Comparison of ENCODE assay signal across 22 cellular contexts in the genomic region with DNA sequence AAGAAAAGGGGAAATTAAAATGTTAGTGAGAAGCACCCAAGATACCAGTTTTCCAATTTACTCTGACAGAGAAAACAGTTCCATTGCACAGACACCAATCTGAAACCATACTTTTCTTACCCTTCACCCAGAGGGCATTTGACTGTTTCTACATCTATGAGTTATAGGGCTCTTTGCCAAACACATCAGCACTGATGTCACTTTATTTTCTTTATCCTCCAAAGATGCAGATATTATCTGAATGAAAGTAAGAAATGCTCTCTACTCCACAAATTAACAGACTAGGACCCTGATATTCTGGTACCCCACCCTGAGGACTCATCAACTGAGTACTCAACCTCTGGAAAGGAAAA. TPM values are rescaled to one million over a fixed set of nuclear protein-coding genes. Genes with fewer than 3 reads are reported as not detected.
DNase-seq lines count a peak whose midpoint lies in the region; ATAC-seq and TF ChIP-seq lines count a peak whose summit lies in the region.
"Had no signal": no experiment of that assay in that cellular context is flagged by ENCODE, and none has a peak within 500 bp of the region (broad histone marks: within the 10 kb centered on the region; RNA-seq: fewer than 3 reads in every experiment).

No MANE protein-coding gene starts in this region.

- no peaks in the 10 kb centered on the region for H3K9me3 Mint-ChIP-seq in GM23338

- TF ChIP-seq EP300 in stomach (IDR thresholded peaks at IDR 0.05): no peak

- H4K20me1 ChIP-seq in GM23338 (replicated peaks; ENCODE audit: insufficient read depth): 0 out of 2 replicates have a peak, but pooled peaks cover 8% of the 10 kb centered on the region

- H3K27ac ChIP-seq in GM23338 (ENCODE audit: low read depth): no peak overlapping the region
- H3K27ac ChIP-seq in stomach: no peak overlapping the region
- H3K27ac ChIP-seq: esophagus muscularis mucosa, KMS-11, neutrophil, PC-9 had no signal

- peaks cover 37% of the 10 kb centered on the region for H3K4me1 Mint-ChIP-seq in GM23338
- H3K4me1 Mint-ChIP-seq: activated CD8-positive, alpha-beta memory T cell treated with anti-CD3 and anti-CD28 coated beads, Interleukin-2, amount 10 ng/mL, durations not matched to agents 7 days and 5 days had no signal

- H3F3A ChIP-seq in GM23338 (replicated peaks; ENCODE audit: low read depth): no peaks in the 10 kb centered on the region; the same call in 1 of the 2 replicates

- no peak overlapping the region for H2AFZ ChIP-seq in GM23338
- H2AFZ ChIP-seq: PC-9 had no signal

- H3K4me1 ChIP-seq in GM23338 (ENCODE audit: insufficient read depth) (peaks cover 30% of the 10 kb centered on the region), stomach (no peaks in the 10 kb centered on the region)
- H3K4me1 ChIP-seq: esophagus muscularis mucosa had no signal

- H3K4me3 Mint-ChIP-seq in GM23338: no peak overlapping the region; the same call in 2 of the 3 replicates
- H3K4me3 Mint-ChIP-seq: activated CD8-positive, alpha-beta memory T cell treated with anti-CD3 and anti-CD28 coated beads, Interleukin-2, amount 10 ng/mL, durations not matched to agents 7 days and 5 days had no signal

- ATAC-seq in GM23338 (no peak), HG02870 (IDR thresholded peaks at IDR 0.05; ENCODE audit: unreplicated experiment) (no peak)
- ATAC-seq: activated CD8-positive, alpha-beta memory T cell treated with anti-CD3 and anti-CD28 coated beads, Interleukin-2, amount 10 ng/mL, durations not matched to agents 7 days and 5 days had no signal

- no peak for TF ChIP-seq POLR2A in stomach (IDR thresholded peaks at IDR 0.05)

- intact Hi-C loops in stomach (cut with DNase I; ENCODE audit: low total_unique reads): no loop called here

- H3K36me3 Mint-ChIP-seq in GM23338 (ENCODE audit: low read depth): peaks cover 82% of the 10 kb centered on the region

- H3K27ac Mint-ChIP-seq in GM23338: peak overlapping the region; percentile 51
- H3K27ac Mint-ChIP-seq: activated CD8-positive, alpha-beta memory T cell treated with anti-CD3 and anti-CD28 coated beads, Interleukin-2, amount 10 ng/mL, durations not matched to agents 7 days and 5 days had no signal

- peak overlapping the region; percentile 19; the same call in 1 of the 2 replicates for H3K4me2 ChIP-seq in GM23338
- H3K4me2 ChIP-seq: KMS-11, PC-9 had no signal

- H3K27me3 Mint-ChIP-seq in GM23338 (ENCODE audit: insufficient read depth, low read depth, poor library complexity): peaks cover 6% of the 10 kb centered on the region
- H3K27me3 Mint-ChIP-seq: activated CD8-positive, alpha-beta memory T cell treated with anti-CD3 and anti-CD28 coated beads, Interleukin-2, amount 10 ng/mL, durations not matched to agents 7 days and 5 days had no signal

- H3K27me3 ChIP-seq in GM23338 (ENCODE audit: insufficient read depth) (no peaks in the 10 kb centered on the region), stomach (no peaks in the 10 kb centered on the region)
- H3K27me3 ChIP-seq: esophagus muscularis mucosa, neutrophil had no signal

- no peaks in the 10 kb centered on the region for H3K79me2 ChIP-seq in GM23338 (replicated peaks; ENCODE audit: insufficient read depth)

- H3K36me3 ChIP-seq in GM23338 (ENCODE audit: insufficient read depth): peaks cover 60% of the 10 kb centered on the region
- peaks cover 96 to 100% (median 100%) of the 10 kb centered on the region in 4 donors for H3K36me3 ChIP-seq in stomach

- TF ChIP-seq CTCF in GM23338 (conservative IDR thresholded peaks at IDR 0.05; ENCODE audit: low read depth in 2 of 2) (no peak), stomach (IDR thresholded peaks at IDR 0.05) (no peak)

- peak; percentile 9 for DNase-seq in AG08395 (ENCODE audit: low spot score)
- no peak for DNase-seq in GM23338 (ENCODE audit: low spot score)
- peak; percentile 26 for DNase-seq in amniotic epithelial cell (ENCODE audit: low read depth)
- DNase-seq in fibroblast of peridontal ligament (ENCODE audit: extremely low read depth): peak; percentile 54
- DNase-seq in stomach: no peak
- DNase-seq in ecto neural progenitor cell (ENCODE audit: low spot score): no peak
- DNase-seq in NCI-H1694 (lab: John Stamatoyannopoulos, UW): no peak
- DNase-seq: ACHN; activated CD8-positive, alpha-beta memory T cell treated with anti-CD3 and anti-CD28 coated beads, Interleukin-2, amount 10 ng/mL, durations not matched to agents 7 days and 5 days; activated naive CD4-positive, alpha-beta T cell treated with Interleukin-2 at 50 U/mL for 16 hours; NCI-H1417; NCI-H2171; NCI-H774; PC-9; stimulated activated CD4-positive, alpha-beta T cell treated with anti-CD3 and anti-CD28 coated beads, Interleukin-15, amount 100 ng/mL, for 24 hours had no signal

- no peaks in the 10 kb centered on the region for H3K9me3 ChIP-seq in stomach
- H3K9me3 ChIP-seq: esophagus muscularis mucosa, neutrophil had no signal

- no peak overlapping the region for H3K4me3 ChIP-seq in GM23338
- H3K4me3 ChIP-seq in stomach: no peak overlapping the region
- H3K4me3 ChIP-seq: esophagus muscularis mucosa, PC-9 had no signal

- H3K9me2 ChIP-seq in GM23338 (ENCODE audit: insufficient read depth): no peaks in the 10 kb centered on the region

TF ChIP-seq in GM23338, 12 proteins besides CTCF, POLR2A, EP300 and RAD21:
- TF ChIP-seq NANOG (IDR thresholded peaks at IDR 0.05; ENCODE audit: borderline replicate concordance) (no peak), ZNF114 (CRISPR knock-in tag; IDR thresholded peaks at IDR 0.05) (no peak), ZNF331 (CRISPR knock-in tag; IDR thresholded peaks at IDR 0.05; ENCODE audit: low read depth) (no peak)

RNA-seq across cellular contexts. Expression of a gene that starts 24.2 kb away (rescaled TPM):
- 56.7 and 84.9 TPM in 2 replicates for total RNA-seq in GM23338 (2014; rRNA removed; shearing (Covaris generic))
- 18.4 and 21.8 TPM in 2 replicates for polyA plus RNA-seq in GM23338 (2016; fragmentation: Nextera tagmentation; extraction: Ambion mirVana)
- 100 to 1,000 TPM in 1 of 5 donors, 10 to 100 TPM in 3, 1 to 10 TPM in 1; 9.3 to 117 (median 56.0) TPM for total RNA-seq in stomach
- 10 to 100 TPM; 15.7 to 29.3 (median 25.4) TPM for polyA plus RNA-seq in stomach

RNA-seq across cellular contexts. Expression of a gene that starts 33.9 kb away (rescaled TPM):
- 87.1 and 104 TPM in 2 replicates for total RNA-seq in GM23338 (2014; rRNA removed; shearing (Covaris generic))
- polyA plus RNA-seq in GM23338 (2016; fragmentation: Nextera tagmentation; extraction: Ambion mirVana) (52.1 and 58.2 TPM in 2 replicates), stomach (10 to 100 TPM; 42.4 to 57.0 (median 49.2) TPM)
- 100 to 1,000 TPM in 4 of 5 donors, 10 to 100 TPM in 1; 64.8 to 243 (median 124) TPM for total RNA-seq in stomach

RNA-seq across cellular contexts. Expression of a gene that starts 34.0 kb away (rescaled TPM):
- total RNA-seq in GM23338 (2014; rRNA removed; shearing (Covaris generic)): 45.9 and 47.5 TPM in 2 replicates
- polyA plus RNA-seq in GM23338 (2016; fragmentation: Nextera tagmentation; extraction: Ambion mirVana) (36.0 and 37.4 TPM in 2 replicates), stomach (10 to 100 TPM; 14.5 to 37.0 (median 34.6) TPM)
- 100 to 1,000 TPM in 1 of 5 donors, 10 to 100 TPM in 4; 18.2 to 123 (median 71.0) TPM for total RNA-seq in stomach

RNA-seq across cellular contexts. Expression of a gene that starts 46.8 kb away (rescaled TPM):
- total RNA-seq in GM23338 (2014; rRNA removed; shearing (Covaris generic)): 84.4 and 104 TPM in 2 replicates
- 44.1 and 55.0 TPM in 2 replicates for polyA plus RNA-seq in GM23338 (2016; fragmentation: Nextera tagmentation; extraction: Ambion mirVana)
- total RNA-seq in stomach: 100 to 1,000 TPM in 3 of 5 donors, 10 to 100 TPM in 2; 85.8 to 267 (median 148) TPM
- 10 to 100 TPM; 39.4 to 45.1 (median 40.7) TPM for polyA plus RNA-seq in stomach

RNA-seq across cellular contexts. Expression of a gene that starts 57.7 kb away (rescaled TPM):
- 0.50 and 0.69 TPM in 2 replicates for total RNA-seq in GM23338 (2014; rRNA removed; shearing (Covaris generic))
- polyA plus RNA-seq in GM23338 (2016; fragmentation: Nextera tagmentation; extraction: Ambion mirVana) (0.78 and 0.89 TPM in 2 replicates), stomach (under 1 TPM in 1 of 3 donors, not detected in 2; 0.08 TPM)
- total RNA-seq in stomach: not detected
- total RNA-seq: dermis microvascular lymphatic vessel endothelial cell, esophagus muscularis mucosa, mononuclear cell, SK-MEL-5 had no signal

Comparison
In these comparisons a context has a peak if more than half of its experiments do, and no peak if none do; other contexts are left out.
1. DNase-seq: peak in AG08395 (single experiment), amniotic epithelial cell (single experiment) and fibroblast of peridontal ligament (single experiment); none in GM23338 (single experiment), stomach (single experiment), ecto neural progenitor cell (single experiment) and NCI-H1694 (single experiment).